Comparison of ENCODE assay signal across 16 cellular contexts in the genomic region with DNA sequence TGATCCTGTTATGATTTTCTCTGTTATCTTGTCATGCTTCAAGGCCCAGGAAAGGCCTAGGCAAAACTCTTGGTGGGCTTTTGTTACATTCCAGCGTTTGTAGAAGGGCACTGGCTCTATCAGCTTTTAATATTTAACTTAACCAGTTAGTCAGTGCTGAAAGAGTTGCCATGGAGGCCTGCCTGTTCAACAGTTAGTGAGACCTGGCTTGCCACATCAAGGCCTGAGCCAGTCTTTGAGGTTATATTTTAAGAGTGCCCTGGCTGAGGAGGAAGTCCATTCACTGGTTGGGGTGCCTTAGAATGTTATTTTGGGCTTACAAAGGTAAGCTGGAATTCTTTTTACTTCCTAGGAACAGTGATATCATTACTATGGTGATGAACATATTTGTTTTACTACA.
DNase-seq lines count a peak whose midpoint lies in the region; ATAC-seq and TF ChIP-seq lines count a peak whose summit lies in the region.
"Had no signal": no experiment of that assay in that cellular context is flagged by ENCODE, and none has a peak within 500 bp of the region (broad histone marks: within the 10 kb centered on the region; RNA-seq: fewer than 3 reads in every experiment).

No MANE protein-coding gene starts in this region.

- no peak for ATAC-seq in GM18873 (IDR thresholded peaks at IDR 0.05; ENCODE audit: low FRiP score, unreplicated experiment)

- H3K9me3 Mint-ChIP-seq in Calu3 (ENCODE audit: low read depth, unreplicated experiment) (no peaks in the 10 kb centered on the region), endodermal cell (peaks cover 17% of the 10 kb centered on the region), type B pancreatic cell (no peaks in the 10 kb centered on the region), MCF 10A (ENCODE audit: unreplicated experiment) (peaks cover 1% of the 10 kb centered on the region)
- H3K9me3 Mint-ChIP-seq: CD4-positive, alpha-beta T cell; IgD-negative memory B cell had no signal

- DNase-seq in Calu3 (peak; percentile 7), endodermal cell (no peak), kidney tubule cell (ENCODE audit: low spot score) (peak; percentile 88), type B pancreatic cell (ENCODE audit: extremely low spot score, unreplicated experiment) (no peak), MCF 10A (ENCODE audit: unreplicated experiment) (no peak)
- no peak for DNase-seq in activated effector memory CD4-positive, alpha-beta T cell treated with Interleukin-2 at 50 U/mL for 16 hours
- DNase-seq: C1 segment of cervical spinal cord; CD4-positive, alpha-beta T cell; DMS153; DND-41; GDM1; HCEC 1CT; HFFc6 had no signal

- no peaks in the 10 kb centered on the region for H3K36me3 Mint-ChIP-seq in Calu3 (ENCODE audit: insufficient read depth, unreplicated experiment)
- H3K36me3 Mint-ChIP-seq in endodermal cell (ENCODE audit: low read depth), result no peaks in the 10 kb centered on the region
- no peaks in the 10 kb centered on the region for H3K36me3 Mint-ChIP-seq in type B pancreatic cell
- no peaks in the 10 kb centered on the region for H3K36me3 Mint-ChIP-seq in MCF 10A (ENCODE audit: insufficient read depth, unreplicated experiment)
- H3K36me3 Mint-ChIP-seq: IgD-negative memory B cell had no signal

- WGBS in endodermal cell (ENCODE audit: insufficient coverage in 1 of 2, insufficient read length in 1 of 2), 2 experiments, result 0% methylated on average over 1 of the region's 1 CpG; no CpG with 5 or more reads in 1 of the 2 experiments

- BruUV-seq in Calu3 (replicated peaks; lab: Mats Ljungman, UMichigan) (no TSS peak), MCF 10A (replicated peaks; lab: Mats Ljungman, UMichigan) (no TSS peak)

- H3K36me3 ChIP-seq in endodermal cell (ENCODE audit: control insufficient read depth, insufficient read depth, low read length), result no peaks in the 10 kb centered on the region

- peaks cover 11% of the 10 kb centered on the region for H3K9me3 ChIP-seq in endodermal cell (ENCODE audit: control insufficient read depth, low read length)

- no peak overlapping the region for H3K4me3 ChIP-seq in endodermal cell (ENCODE audit: low read length)

- H3K4me3 Mint-ChIP-seq in Calu3 (ENCODE audit: low read depth, unreplicated experiment) (no peak overlapping the region), endodermal cell (no peak overlapping the region), type B pancreatic cell (no peak overlapping the region), MCF 10A (ENCODE audit: unreplicated experiment) (no peak overlapping the region)
- H3K4me3 Mint-ChIP-seq: B cell; CD4-positive, alpha-beta T cell; HFFc6; IgD-negative memory B cell had no signal

- no peak overlapping the region for H3K9ac ChIP-seq in endodermal cell (ENCODE audit: extremely low read depth, low read length, poor library complexity, severe bottlenecking)

- H3K4me1 ChIP-seq in endodermal cell (ENCODE audit: control insufficient read depth, insufficient read depth, low read length), result peaks cover 11% of the 10 kb centered on the region

- H3K27me3 Mint-ChIP-seq in Calu3 (ENCODE audit: unreplicated experiment) (no peaks in the 10 kb centered on the region), endodermal cell (ENCODE audit: insufficient read depth) (no peaks in the 10 kb centered on the region), type B pancreatic cell (no peaks in the 10 kb centered on the region), MCF 10A (ENCODE audit: insufficient read depth, unreplicated experiment) (no peaks in the 10 kb centered on the region)
- H3K27me3 Mint-ChIP-seq: B cell; CD4-positive, alpha-beta T cell; IgD-negative memory B cell had no signal

- H3K4me1 Mint-ChIP-seq in Calu3 (ENCODE audit: low read depth, unreplicated experiment) (peaks cover 6% of the 10 kb centered on the region), endodermal cell (peaks cover 11% of the 10 kb centered on the region), type B pancreatic cell (ENCODE audit: unreplicated experiment) (no peaks in the 10 kb centered on the region), MCF 10A (ENCODE audit: insufficient read depth, unreplicated experiment) (no peaks in the 10 kb centered on the region)
- H3K4me1 Mint-ChIP-seq: B cell, IgD-negative memory B cell had no signal

- H3K27ac Mint-ChIP-seq in Calu3 (ENCODE audit: unreplicated experiment), result no peak overlapping the region
- peak overlapping the region; percentile 79 for H3K27ac Mint-ChIP-seq in endodermal cell
- peak overlapping the region; percentile 28 for H3K27ac Mint-ChIP-seq in type B pancreatic cell
- H3K27ac Mint-ChIP-seq in MCF 10A (ENCODE audit: low read depth, unreplicated experiment), result no peak overlapping the region
- H3K27ac Mint-ChIP-seq: B cell; CD4-positive, alpha-beta T cell; HFFc6; IgD-negative memory B cell had no signal

- TF ChIP-seq CTCF in Calu3 (IDR thresholded peaks at IDR 0.05; ENCODE audit: unreplicated experiment), result no peak
- no peak for TF ChIP-seq CTCF in endodermal cell (conservative IDR thresholded peaks at IDR 0.05)
- no peak for TF ChIP-seq CTCF in type B pancreatic cell (conservative IDR thresholded peaks at IDR 0.05)
- TF ChIP-seq CTCF in MCF 10A (IDR thresholded peaks at IDR 0.05; ENCODE audit: unreplicated experiment), result no peak

- H3K27ac ChIP-seq in endodermal cell (ENCODE audit: low read depth, low read length), result no peak overlapping the region

- CTCF ChIA-PET in Calu3 (lab: Charles Lee), result no interaction called here
- CTCF ChIA-PET in MCF 10A (lab: Yijun Ruan, JAX), result no interaction called here

- intact Hi-C loops in Calu3 (cut with micrococcal nuclease; ENCODE audit: unreplicated experiment) (no loop called here), MCF 10A (cut with micrococcal nuclease) (no loop called here)

- POLR2A ChIA-PET in MCF 10A (lab: Yijun Ruan, JAX), result no interaction called here

- no peaks in the 10 kb centered on the region for H3K27me3 ChIP-seq in endodermal cell (ENCODE audit: control insufficient read depth, insufficient read depth, low read length, poor library complexity, severe bottlenecking)

Comparison
In these comparisons a context has a peak if more than half of its experiments do, and no peak if none do; other contexts are left out.
1. DNase-seq: peak in Calu3 (single experiment) and kidney tubule cell (single experiment); none in endodermal cell (single experiment), type B pancreatic cell (single experiment), MCF 10A (single experiment) and activated effector memory CD4-positive, alpha-beta T cell treated with Interleukin-2 at 50 U/mL for 16 hours (single experiment).
2. H3K27ac Mint-ChIP-seq: peak in endodermal cell (single experiment) and type B pancreatic cell (single experiment); none in Calu3 (single experiment) and MCF 10A (single experiment).